Comparison of ENCODE assay signal across 18 cellular contexts in genomic region chr7:131338173-131338572, GRCh38. TPM values are rescaled to one million over a fixed set of nuclear protein-coding genes. Genes with fewer than 3 reads are reported as not detected.
DNase-seq lines count a peak whose midpoint lies in the region; ATAC-seq, FAIRE-seq and TF ChIP-seq lines count a peak whose summit lies in the region.
"Had no signal": no experiment of that assay in that cellular context is flagged by ENCODE, and none has a peak within 500 bp of the region (broad histone marks: within the 10 kb centered on the region; RNA-seq: fewer than 3 reads in every experiment).

No MANE protein-coding gene starts in this region.

- in situ Hi-C loops in HepG2 (cut with HindIII; ENCODE audit: extremely low pct_ligation_motif_present, low pct_unique_long_range_greater_than_20kb) = no loop called here

- POLR2A ChIA-PET in HepG2 (lab: Yijun Ruan, JAX) = no interaction called here
- POLR2A ChIA-PET in PC-3 (lab: Charles Lee; ENCODE audit: unreplicated experiment) = no interaction called here

- H3K27ac ChIP-seq in HepG2 (ENCODE audit: extremely low read length, insufficient read depth, low read length) = no peak overlapping the region
- H3K27ac ChIP-seq in right lobe of liver = no peak overlapping the region
- no peak overlapping the region for H3K27ac ChIP-seq in PC-3 (ENCODE audit: low read length)
- peak overlapping the region; percentile 25 for H3K27ac ChIP-seq in hepatocyte
- no peak overlapping the region for H3K27ac ChIP-seq in thyroid gland
- H3K27ac ChIP-seq: SK-N-MC had no signal

- intact Hi-C loops in HepG2 (cut with micrococcal nuclease; ENCODE audit: unreplicated experiment) (no loop called here), right lobe of liver (cut with DNase I) (no loop called here), PC-3 (cut with micrococcal nuclease) (no loop called here), thyroid gland (cut with DNase I) (no loop called here)

- H4K20me1 ChIP-seq in HepG2 (ENCODE audit: insufficient read depth, low read length) = peaks cover 47% of the 10 kb centered on the region
- peaks cover 14% of the 10 kb centered on the region for H4K20me1 ChIP-seq in PC-3 (ENCODE audit: low read length)
- H4K20me1 ChIP-seq in hepatocyte (ENCODE audit: insufficient read depth, poor library complexity, severe bottlenecking) = peaks cover 33% of the 10 kb centered on the region

- H3K79me2 ChIP-seq in HepG2 (ENCODE audit: insufficient read depth, low read length) (peaks cover 96% of the 10 kb centered on the region), PC-3 (ENCODE audit: low read length) (peaks cover 98% of the 10 kb centered on the region), hepatocyte (peaks cover 100% of the 10 kb centered on the region)

- H3K4me2 ChIP-seq in HepG2 (ENCODE audit: low read depth, low read length) (no peak overlapping the region), PC-3 (ENCODE audit: low read length) (no peak overlapping the region), hepatocyte (peak overlapping the region; percentile 22)

- CTCF ChIA-PET in HepG2 (lab: Yijun Ruan, JAX; ENCODE audit: low intra/inter-chr PET ratio, low total read pairs) (no interaction called here), PC-3 (lab: Charles Lee) (no interaction called here)

- FAIRE-seq in HepG2 (lab: Jason Lieb, UNC) = no peak

- no peak for TF ChIP-seq EP300 in HepG2 (IDR thresholded peaks at IDR 0.05; ENCODE audit: low read depth in 2 of 2, low read length in 2 of 2)
- TF ChIP-seq EP300 in HepG2 (CRISPR knock-in tag; IDR thresholded peaks at IDR 0.05; ENCODE audit: borderline replicate concordance) = no peak

- H3K4me3 ChIP-seq in HepG2 (replicated peaks in 1 of 3; ENCODE audit: insufficient read depth in 1 of 3, low read depth in 2 of 3, low read length in 3 of 3) = no peak overlapping the region
- H3K4me3 ChIP-seq in right lobe of liver = no peak overlapping the region
- no peak overlapping the region for H3K4me3 ChIP-seq in PC-3 (ENCODE audit: low read length)
- H3K4me3 ChIP-seq in hepatocyte = no peak overlapping the region
- no peak overlapping the region for H3K4me3 ChIP-seq in thyroid gland (replicated peaks in 1 of 3)
- H3K4me3 ChIP-seq: MG63, SK-N-MC had no signal

- H3K4me1 ChIP-seq in HepG2 (ENCODE audit: insufficient read depth, low read length) (peaks cover 14% of the 10 kb centered on the region), right lobe of liver (peaks cover 0 to 24% (median 0%) of the 10 kb centered on the region in 4 donors), PC-3 (ENCODE audit: insufficient read depth, low read length) (no peaks in the 10 kb centered on the region), hepatocyte (ENCODE audit: insufficient read depth) (no peaks in the 10 kb centered on the region), thyroid gland (peaks cover 0 to 8% of the 10 kb centered on the region in 2 donors)

- TF ChIP-seq POLR2A in HepG2 (IDR thresholded peaks at IDR 0.05; ENCODE audit: insufficient read depth in 1 of 2, low read depth in 2 of 2, low read length in 2 of 2) (no peak), right lobe of liver (IDR thresholded peaks at IDR 0.05) (no peak), thyroid gland (IDR thresholded peaks at IDR 0.05) (no peak)

- H2AFZ ChIP-seq in HepG2 (ENCODE audit: low read length) (no peak overlapping the region), PC-3 (ENCODE audit: low read length) (no peak overlapping the region), hepatocyte (no peak overlapping the region)

- no peak for ATAC-seq in HepG2
- no peak for ATAC-seq in right lobe of liver
- ATAC-seq in PC-3 = no peak
- no peak for ATAC-seq in GM19467 (IDR thresholded peaks at IDR 0.05; ENCODE audit: unreplicated experiment)
- no peak for ATAC-seq in HG03342 (IDR thresholded peaks at IDR 0.05; ENCODE audit: unreplicated experiment)

- peaks cover 16% of the 10 kb centered on the region for H3K9me3 ChIP-seq in HepG2 (ENCODE audit: low read length)
- H3K9me3 ChIP-seq in right lobe of liver = peaks cover 0 to 5% (median 0%) of the 10 kb centered on the region in 4 donors
- peaks cover 17% of the 10 kb centered on the region for H3K9me3 ChIP-seq in PC-3 (ENCODE audit: low read length)
- H3K9me3 ChIP-seq in hepatocyte (ENCODE audit: low read depth) = peaks cover 15% of the 10 kb centered on the region
- H3K9me3 ChIP-seq in thyroid gland = no peaks in the 10 kb centered on the region

- BruUV-seq in HepG2 (replicated peaks; lab: Mats Ljungman, UMichigan) = no TSS peak
- BruUV-seq in PC-3 (replicated peaks; lab: Mats Ljungman, UMichigan) = no TSS peak

- TF ChIP-seq RAD21 in HepG2 (CRISPR knock-in tag; IDR thresholded peaks at IDR 0.05) = no peak

- H3K36me3 ChIP-seq in HepG2 (replicated peaks in 1 of 2; ENCODE audit: control insufficient read depth in 1 of 2, insufficient read depth in 2 of 2, low read length in 2 of 2) = peaks cover 0 to 14% of the 10 kb centered on the region in 2 experiments; a peak in 2 of 5 replicates
- H3K36me3 ChIP-seq in right lobe of liver = no peaks in the 10 kb centered on the region
- H3K36me3 ChIP-seq in PC-3 (ENCODE audit: low read depth, low read length) = peaks cover 24% of the 10 kb centered on the region
- no peaks in the 10 kb centered on the region for H3K36me3 ChIP-seq in hepatocyte (replicated peaks; ENCODE audit: insufficient read depth, low read depth)
- no peaks in the 10 kb centered on the region for H3K36me3 ChIP-seq in thyroid gland

- no peak for DNase-seq in HepG2 (ENCODE audit: low spot score)
- no peak for DNase-seq in right lobe of liver
- no peak for DNase-seq in PC-3
- no peak for DNase-seq in hepatocyte (ENCODE audit: low spot score)
- DNase-seq in thyroid gland = no peak
- DNase-seq in NCI-H128 (lab: John Stamatoyannopoulos, UW; ENCODE audit: unreplicated experiment) = no peak
- DNase-seq: Caco-2; CD4-positive, CD25-positive, alpha-beta regulatory T cell; DMS53; KG1; MG63; NCI-H1105; NCI-H1694; NCI-H2081 treated with DMSO at 0.1 percent for 48 hours; SHP77 had no signal

- no peaks in the 10 kb centered on the region for H3K9me2 ChIP-seq in PC-3 (replicated peaks; ENCODE audit: low read length)
- H3K9me2 ChIP-seq in hepatocyte (replicated peaks; ENCODE audit: insufficient read depth) = no peaks in the 10 kb centered on the region

- no peaks in the 10 kb centered on the region for H3K27me3 ChIP-seq in HepG2 (ENCODE audit: control insufficient read depth in 1 of 2, insufficient read depth in 2 of 2, low read length in 2 of 2)
- H3K27me3 ChIP-seq in right lobe of liver = no peaks in the 10 kb centered on the region
- H3K27me3 ChIP-seq in PC-3 (ENCODE audit: low read length) = no peaks in the 10 kb centered on the region
- H3K27me3 ChIP-seq in hepatocyte = no peaks in the 10 kb centered on the region
- H3K27me3 ChIP-seq in thyroid gland = no peaks in the 10 kb centered on the region
- H3K27me3 ChIP-seq: MG63 had no signal

- H3F3A ChIP-seq in PC-3 (ENCODE audit: low read length, unreplicated experiment) = no peaks in the 10 kb centered on the region

- TF ChIP-seq CTCF in HepG2 (CRISPR knock-in tag; IDR thresholded peaks at IDR 0.05) (0 out of 2 replicates have a peak, but pooled peaks have one; percentile 19), right lobe of liver (IDR thresholded peaks at IDR 0.05) (peak in 1 of 4 donors; percentile 5), PC-3 (conservative IDR thresholded peaks at IDR 0.05; ENCODE audit: low read depth, low read length) (0 out of 2 replicates have a peak, but pooled peaks have one; percentile 26), hepatocyte (IDR thresholded peaks at IDR 0.05; ENCODE audit: poor library complexity) (no peak), thyroid gland (IDR thresholded peaks at IDR 0.05) (no peak)

- H3K9ac ChIP-seq in HepG2 (ENCODE audit: insufficient read depth, low read depth, low read length) = no peak overlapping the region
- H3K9ac ChIP-seq in PC-3 (ENCODE audit: low read length) = no peak overlapping the region

TF ChIP-seq in HepG2, 621 proteins besides CTCF, POLR2A, EP300 and RAD21 (continues in another document):
- TF ChIP-seq TCF7L2 (IDR thresholded peaks at IDR 0.05; ENCODE audit: low read depth, low read length) = no peak
- TF ChIP-seq ZNF580 (CRISPR knock-in tag; IDR thresholded peaks at IDR 0.05; ENCODE audit: borderline replicate concordance, low read depth) = no peak
- no peak for TF ChIP-seq SRY (CRISPR knock-in tag; IDR thresholded peaks at IDR 0.05)
- no peak for TF ChIP-seq KDM6A (CRISPR knock-in tag; IDR thresholded peaks at IDR 0.05; ENCODE audit: low read depth)

RNA-seq across cellular contexts. Expression of gene MKLN1, which starts 10.5 kb away (rescaled TPM):
- total RNA-seq in HepG2 (2016; rRNA removed; fragmentation: Illumina TruSeq; extraction: Trizol) (43.5 and 75.4 TPM in 2 replicates), right lobe of liver (10 to 100 TPM; 24.0 to 39.6 (median 35.1) TPM), PC-3 (2014; rRNA removed) (15.3 and 16.3 TPM in 2 replicates), hepatocyte (59.3 and 70.5 TPM in 2 replicates), thyroid gland (100 to 1,000 TPM in 2 of 4 donors, 10 to 100 TPM in 2; 93.1 to 175 (median 102) TPM)
- total RNA-seq in HepG2 (2016; cell fraction: cytosol; rRNA removed; fragmentation: Illumina TruSeq; extraction: Trizol; ENCODE audit: low read depth) = 196 and 227 TPM in 2 replicates
- total RNA-seq in HepG2 (2016; cell fraction: insoluble cytoplasmic fraction; rRNA removed; fragmentation: Illumina TruSeq; extraction: Trizol) = 44.4 and 68.0 TPM in 2 replicates
- 54.9 and 65.8 TPM in 2 replicates for total RNA-seq in HepG2 (2016; cell fraction: membrane; rRNA removed; fragmentation: Illumina TruSeq; extraction: Trizol)
- 58.0 and 68.3 TPM in 2 replicates for total RNA-seq in HepG2 (2016; cell fraction: nucleus; rRNA removed; fragmentation: Illumina TruSeq; extraction: Trizol)
- polyA plus RNA-seq in HepG2 (2011; rRNA removed) (32.3 and 33.6 TPM in 2 replicates), hepatocyte (33.8 and 39.8 TPM in 2 replicates)
- 14.1 and 18.4 TPM in 2 replicates for polyA plus RNA-seq in HepG2 (2011; cell fraction: cytosol; rRNA removed)
- polyA plus RNA-seq in HepG2 (2011; cell fraction: nucleus; rRNA removed) = 25.8 and 30.7 TPM in 2 replicates
- 21.2 and 22.6 TPM in 2 replicates for polyA plus RNA-seq in HepG2 (2012)
- 3.1 and 4.1 TPM in 2 replicates for polyA plus RNA-seq in HepG2 (2016; cell fraction: cytosol; fragmentation: Illumina TruSeq; extraction: Trizol; ENCODE audit: low read depth)
- polyA plus RNA-seq in HepG2 (2016; cell fraction: insoluble cytoplasmic fraction; fragmentation: Illumina TruSeq; extraction: Trizol; ENCODE audit: low read depth) = 37.1 and 39.7 TPM in 2 replicates
- 7.0 and 7.1 TPM in 2 replicates for polyA plus RNA-seq in HepG2 (2016; cell fraction: membrane; fragmentation: Illumina TruSeq; extraction: Trizol; ENCODE audit: low read depth)
- polyA plus RNA-seq in HepG2 (2016; cell fraction: nucleus; fragmentation: Illumina TruSeq; extraction: Trizol; ENCODE audit: insufficient read depth, low read depth) = 28.0 and 32.6 TPM in 2 replicates
- 115 and 131 TPM in 2 replicates for polyA minus RNA-seq in HepG2 (2011; rRNA and poly(A)+ RNA removed; ENCODE audit: low replicate concordance)
- polyA minus RNA-seq in HepG2 (2011; cell fraction: cytosol; rRNA and poly(A)+ RNA removed) = 49.2 and 66.9 TPM in 2 replicates
- 192 and 216 TPM in 2 replicates for polyA minus RNA-seq in HepG2 (2011; cell fraction: nucleus; rRNA and poly(A)+ RNA removed)

Comparison
In these comparisons a context has a peak if more than half of its experiments do, and no peak if none do; other contexts are left out.
1. CTCF ChIP-seq: peak in HepG2 (single experiment) and PC-3 (single experiment); none in hepatocyte (single experiment) and thyroid gland (0 of 6).